10 cellular contexts compared by ENCODE assay signal in genomic region chr15:78930577-78931388, GRCh38. TPM values are rescaled to one million over a fixed set of nuclear protein-coding genes. Genes with fewer than 3 reads are reported as not detected.
DNase-seq lines count a peak whose midpoint lies in the region; ATAC-seq and TF ChIP-seq lines count a peak whose summit lies in the region.
"Had no signal": no experiment of that assay in that cellular context is flagged by ENCODE, and none has a peak within 500 bp of the region (broad histone marks: within the 10 kb centered on the region; RNA-seq: fewer than 3 reads in every experiment).

No MANE protein-coding gene starts in this region.

- H3K36me3 ChIP-seq in neuronal stem cell (replicated peaks in 1 of 2; ENCODE audit: control insufficient read depth in 2 of 2, insufficient read depth in 2 of 2, low read length in 2 of 2): peaks cover 9 to 12% of the 10 kb centered on the region in 2 donors

- H3K27ac ChIP-seq in C4-2B (peak overlapping the region; percentile 86), neuronal stem cell (replicated peaks; ENCODE audit: low read length) (no peak overlapping the region)
- H3K27ac ChIP-seq: coronary artery had no signal

- peaks cover 2% of the 10 kb centered on the region for H3K79me1 ChIP-seq in neuronal stem cell (ENCODE audit: low read depth, low read length)

- H2BK15ac ChIP-seq in neuronal stem cell (ENCODE audit: low read length): no peak overlapping the region

- H2BK12ac ChIP-seq in neuronal stem cell (ENCODE audit: low read length): no peak overlapping the region

- H2BK120ac ChIP-seq in neuronal stem cell (ENCODE audit: low read depth, low read length): no peak overlapping the region

- peak overlapping the region; percentile 14 for H3K14ac ChIP-seq in neuronal stem cell (ENCODE audit: low read length)

- no peak overlapping the region for H2AFZ ChIP-seq in neuronal stem cell (ENCODE audit: low read length)

- peaks cover 0 to 3% of the 10 kb centered on the region in 2 donors for H3K4me1 ChIP-seq in neuronal stem cell (ENCODE audit: control insufficient read depth in 2 of 2, insufficient read depth in 1 of 2, low read depth in 1 of 2, low read length in 2 of 2)

- no peak overlapping the region for H3K9ac ChIP-seq in neuronal stem cell (ENCODE audit: low read depth, low read length, poor library complexity)

- no peak overlapping the region for H2BK5ac ChIP-seq in neuronal stem cell (ENCODE audit: low read length)

- no peak for ATAC-seq in GM19023 (IDR thresholded peaks at IDR 0.05; ENCODE audit: unreplicated experiment)
- no peak for ATAC-seq in HG02678 (IDR thresholded peaks at IDR 0.05; ENCODE audit: unreplicated experiment)
- ATAC-seq: GM12878 had no signal

- peak; percentile 99 for DNase-seq in M059J (ENCODE audit: low read depth)
- DNase-seq in choroid plexus epithelial cell (ENCODE audit: low read depth): peak; percentile 82
- DNase-seq in neuronal stem cell (ENCODE audit: low spot score): no peak
- no peak for DNase-seq in effector CD4-positive, alpha-beta T cell
- DNase-seq in activated gamma-delta T cell (lab: John Stamatoyannopoulos, UW): no peak

- H4K8ac ChIP-seq in neuronal stem cell (ENCODE audit: low read depth, low read length): no peak overlapping the region

- H3K18ac ChIP-seq in neuronal stem cell (ENCODE audit: low read length): peak overlapping the region; percentile 52

- no peaks in the 10 kb centered on the region for H3K27me3 ChIP-seq in neuronal stem cell (ENCODE audit: control insufficient read depth in 3 of 3, insufficient read depth in 3 of 3, low read depth in 1 of 3, low read length in 3 of 3)

- no peak overlapping the region for H3K23ac ChIP-seq in neuronal stem cell (ENCODE audit: low read depth, low read length, poor library complexity)

- no peak for TF ChIP-seq CTCF in C4-2B (conservative IDR thresholded peaks at IDR 0.05)
- no peak for TF ChIP-seq CTCF in choroid plexus epithelial cell (conservative IDR thresholded peaks at IDR 0.05; ENCODE audit: low read depth, low read length)

- no peak overlapping the region for H3K4me2 ChIP-seq in neuronal stem cell (ENCODE audit: insufficient read depth, low read length, poor library complexity, severe bottlenecking)

- no peak overlapping the region for H3K4ac ChIP-seq in neuronal stem cell (ENCODE audit: low read length)

- no peaks in the 10 kb centered on the region for H3K9me3 ChIP-seq in neuronal stem cell (replicated peaks in 1 of 2; ENCODE audit: control insufficient read depth in 2 of 2, insufficient read depth in 1 of 2, low read depth in 1 of 2, low read length in 2 of 2)

- WGBS in neuronal stem cell (ENCODE audit: extremely low coverage in 2 of 2, insufficient read length in 2 of 2, insufficient replicate concordance in 1 of 2), 2 donors: no CpG with 5 or more reads among the region's 11 CpGs

- no peak overlapping the region for H4K91ac ChIP-seq in neuronal stem cell (ENCODE audit: low read depth, low read length, poor library complexity)

- no peak overlapping the region for H2AK5ac ChIP-seq in neuronal stem cell (ENCODE audit: low read depth, low read length)

- no peak overlapping the region for H3K4me3 ChIP-seq in choroid plexus epithelial cell (ENCODE audit: low read depth, low read length)
- H3K4me3 ChIP-seq in neuronal stem cell (ENCODE audit: low read length in 2 of 2): no peak overlapping the region
- H3K4me3 ChIP-seq: coronary artery, GM12878 had no signal

RNA-seq across cellular contexts. Expression of gene CTSH, which starts 14.1 kb away (rescaled TPM):
- total RNA-seq in M059J (2014; rRNA removed; shearing (Covaris generic)): 45.5 and 95.4 TPM in 2 replicates
- polyA plus RNA-seq in neuronal stem cell (2013, experiment 1 of 2): 7.8 TPM
- polyA plus RNA-seq in neuronal stem cell (2013, experiment 2 of 2): 8.7 TPM

RNA-seq across cellular contexts. Expression of gene MORF4L1, which starts 58.1 kb away (rescaled TPM):
- 225 and 272 TPM in 2 replicates for total RNA-seq in M059J (2014; rRNA removed; shearing (Covaris generic))
- 744 TPM for polyA plus RNA-seq in neuronal stem cell (2013, experiment 1 of 2)
- 748 TPM for polyA plus RNA-seq in neuronal stem cell (2013, experiment 2 of 2)

Comparison
In these comparisons a context has a peak if more than half of its experiments do, and no peak if none do; other contexts are left out.
1. DNase-seq: peak in M059J (single experiment) and choroid plexus epithelial cell (single experiment); none in neuronal stem cell (single experiment), effector CD4-positive, alpha-beta T cell (single experiment) and activated gamma-delta T cell (single experiment).